In the genomic region with DNA sequence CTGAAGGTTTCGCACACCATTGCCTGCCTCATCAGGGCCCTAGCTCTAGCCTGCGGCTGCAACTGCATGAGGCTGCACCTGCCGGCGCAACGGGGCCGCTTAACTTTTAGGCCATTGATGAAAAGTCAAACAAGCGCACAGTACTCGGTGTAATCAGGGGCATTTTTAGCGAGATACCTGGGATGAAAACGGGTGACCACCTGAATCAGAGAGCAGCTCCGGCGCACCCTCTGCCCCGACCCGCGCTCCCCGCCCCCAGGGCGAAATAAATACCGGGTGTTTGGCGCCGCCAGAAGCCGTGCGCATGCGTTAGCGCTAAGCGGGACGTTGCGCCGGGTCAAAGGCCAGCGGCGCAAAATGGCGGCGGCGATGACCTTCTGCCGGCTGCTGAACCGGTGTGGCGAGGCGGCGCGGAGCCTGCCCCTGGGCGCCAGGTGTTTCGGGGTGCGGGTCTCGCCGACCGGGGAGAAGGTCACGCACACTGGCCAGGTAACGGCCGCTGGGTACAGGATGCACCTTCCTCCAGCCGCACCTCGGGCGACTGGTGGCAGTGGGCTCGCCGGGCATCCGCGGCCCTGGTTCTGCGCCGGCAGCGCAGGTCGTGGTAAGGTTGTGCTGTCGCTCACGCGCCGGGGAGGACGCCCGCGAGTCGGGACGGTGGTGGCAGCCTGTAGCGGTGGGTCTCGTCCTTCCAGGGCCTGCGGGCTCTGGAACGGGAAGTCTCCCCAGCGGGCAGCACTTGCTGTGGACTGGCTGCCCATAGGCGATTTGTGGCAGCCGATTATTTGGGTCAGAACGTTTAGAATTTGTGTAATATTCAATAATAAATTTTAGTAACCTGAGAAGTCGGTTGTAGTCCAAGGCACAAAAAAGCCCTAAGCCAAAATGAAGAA, we compare ENCODE assay signal across 8 cellular contexts. TPM values are rescaled to one million over a fixed set of nuclear protein-coding genes. Genes with fewer than 3 reads are reported as not detected.
A peak's percentile ranks its signal among the peaks of the same experiment; 100 is the strongest.
DNase-seq lines count a peak whose midpoint lies in the region; ATAC-seq and TF ChIP-seq lines count a peak whose summit lies in the region.

NDUFS6 (plus strand) TSS at position 347 of the 893 bp plus-strand sequence; CDS start at position 358, 11 bp downstream.

- no peaks in the 10 kb centered on the region for H3K9me3 Mint-ChIP-seq in activated B cell treated with CpG ODN at 0.5 μM for 24 hours

- POLR2A ChIA-PET in activated B cell treated with CpG ODN at 0.5 μM for 24 hours (lab: Charles Lee): interaction anchor here (1.0 to 2.0 kb wide), 2 partner anchors 8 to 147 kb away, joined by 3 to 8 read pairs; no protein-coding TSS in a partner anchor

- peaks cover 70% of the 10 kb centered on the region for H3K36me3 Mint-ChIP-seq in activated B cell treated with CpG ODN at 0.5 μM for 24 hours (ENCODE audit: low read depth)

- H3K27me3 Mint-ChIP-seq in activated B cell treated with CpG ODN at 0.5 μM for 24 hours: no peaks in the 10 kb centered on the region

- peaks cover 44% of the 10 kb centered on the region for H3K4me1 Mint-ChIP-seq in activated B cell treated with CpG ODN at 0.5 μM for 24 hours

- intact Hi-C loops in activated B cell treated with CpG ODN at 0.5 μM for 24 hours (cut with micrococcal nuclease): loop anchor here (5.0 kb wide), 1 partner anchor 1259 kb away; no protein-coding TSS in a partner anchor

- TF ChIP-seq CTCF in activated B cell treated with CpG ODN at 0.5 μM for 24 hours (IDR thresholded peaks at IDR 0.05): no peak

- DNase-seq in 8988T (peak; percentile 75), NCI-H2171 treated with DMSO at 0.1 percent for 48 hours (lab: John Stamatoyannopoulos, UW) (peak; percentile 79), activated B cell treated with CpG ODN at 0.5 μM for 24 hours (peak; percentile 74), islet precursor cell (peak; percentile 86)
- peak; percentile 69 for DNase-seq in central memory CD4-positive, alpha-beta T cell
- DNase-seq in stimulated activated CD4-positive, alpha-beta T cell treated with anti-CD3 and anti-CD28 coated beads, Interleukin-12 subunit alpha, Interleukin-12 subunit beta, amount 100 ng/mL, for 4 hours: peak; percentile 77

- H3K27ac Mint-ChIP-seq in activated B cell treated with CpG ODN at 0.5 μM for 24 hours: peak within 1 kb of the TSS; percentile 97

- CTCF ChIA-PET in activated B cell treated with CpG ODN at 0.5 μM for 24 hours (lab: Charles Lee): interaction anchor here (1.9 kb wide), 1 partner anchor 29 kb away, joined by 5 read pairs; no protein-coding TSS in a partner anchor

- H3K4me3 Mint-ChIP-seq in activated B cell treated with CpG ODN at 0.5 μM for 24 hours: peak within 1 kb of the TSS; percentile 98

- ATAC-seq in GM18520 (IDR thresholded peaks at IDR 0.05; ENCODE audit: unreplicated experiment) (peak; percentile 52), HG03060 (IDR thresholded peaks at IDR 0.05; ENCODE audit: low read depth, unreplicated experiment) (peak; percentile 31), activated B cell treated with CpG ODN at 0.5 μM for 24 hours (ENCODE audit: low read depth) (peak; percentile 66)

RNA-seq across cellular contexts. Expression of gene NDUFS6, which starts in this region (rescaled TPM):
- total RNA-seq in activated B cell treated with CpG ODN at 0.5 μM for 24 hours: 22.5 and 25.7 TPM in 2 replicates

Comparison
In these comparisons a context has a peak if more than half of its experiments do, and no peak if none do; other contexts are left out.
1. Peak in every context shown above with its lines: DNase-seq and ATAC-seq.